In the genomic region with DNA sequence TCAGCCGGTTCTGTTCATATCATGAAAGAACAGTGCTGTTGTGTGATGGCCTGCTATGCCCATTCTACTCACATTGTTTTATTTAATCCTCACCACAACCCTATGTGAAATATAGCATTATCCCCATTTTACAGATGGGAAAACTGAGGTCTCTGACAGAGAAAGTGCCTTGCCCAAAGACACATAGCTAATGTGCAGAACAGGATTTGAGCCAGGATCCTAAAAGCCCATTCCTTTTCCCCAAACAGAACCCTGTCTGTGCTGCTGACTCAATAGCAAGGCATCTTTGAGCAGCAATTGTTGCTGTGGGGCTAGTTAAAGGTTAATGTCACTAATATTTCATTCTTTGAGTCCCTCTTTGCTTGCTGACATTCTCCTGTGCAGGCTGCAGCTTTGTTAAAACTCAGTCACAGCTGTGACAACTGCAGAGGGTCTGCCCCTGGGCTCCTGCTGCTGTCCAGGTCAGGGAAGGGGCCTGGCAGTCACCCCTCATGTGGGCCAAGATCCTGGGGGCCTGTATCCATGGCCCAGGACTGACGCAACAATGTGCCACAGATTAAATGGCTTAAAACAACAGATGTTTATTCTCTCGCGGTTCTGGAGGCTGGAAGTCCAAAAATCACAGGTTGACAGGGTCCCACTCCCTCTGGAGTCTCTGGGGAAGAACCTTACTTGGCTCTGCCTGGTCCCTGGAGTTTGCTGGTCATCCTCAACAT, we compare ENCODE assay signal across 17 cellular contexts.
"Had no signal": no experiment of that assay in that cellular context is flagged by ENCODE, and none has a peak within 500 bp of the region (broad histone marks: within the 10 kb centered on the region; RNA-seq: fewer than 3 reads in every experiment).

No MANE protein-coding gene starts in this region.

- H3K36me3 ChIP-seq: colonic mucosa, esophagus muscularis mucosa, ovary had no signal

- H3K36me3 Mint-ChIP-seq: activated naive CD8-positive, alpha-beta T cell; stimulated activated memory B cell treated with anti-CD40 and anti-IgM and Interleukin-4, amounts not matched to agents 10 μg/mL and 1 μg/mL and 100 μg/mL, for 72 hours had no signal

- H3K4me3 ChIP-seq: body of pancreas, colonic mucosa, esophagus muscularis mucosa, ovary, tibial nerve had no signal

- ATAC-seq: activated CD8-positive, alpha-beta T cell treated with anti-CD3 and anti-CD28 coated beads, Interleukin-2, amount 10 ng/mL, durations not matched to agents 7 days and 5 days; activated T-cell treated with anti-CD3 and anti-CD28 coated beads, Interleukin-2, amount 50 U/mL, for 72 hours; body of pancreas; stimulated activated memory B cell treated with anti-CD40 and anti-IgM and Interleukin-4, amounts not matched to agents 10 μg/mL and 1 μg/mL and 100 μg/mL, for 72 hours had no signal

- H3K27ac ChIP-seq: body of pancreas, colonic mucosa, esophagus muscularis mucosa, ovary had no signal

- H3K9me3 ChIP-seq: body of pancreas, colonic mucosa, esophagus muscularis mucosa, ovary, tibial nerve had no signal

- DNase-seq: activated B cell treated with CpG ODN at 0.5 μM for 24 hours; activated CD4-positive, alpha-beta T cell treated with anti-CD3 and anti-CD28 coated beads, Interleukin-2, amount 10 ng/mL, durations not matched to agents 24 days and 14 days; activated CD8-positive, alpha-beta memory T cell treated with anti-CD3 and anti-CD28 coated beads, Interleukin-2, amount 50 U/mL, for 48 hours; activated CD8-positive, alpha-beta T cell treated with anti-CD3 and anti-CD28 coated beads, Interleukin-2, amount 10 ng/mL, durations not matched to agents 7 days and 5 days; activated gamma-delta T cell; activated T-cell treated with anti-CD3 and anti-CD28 coated beads, Interleukin-2, amount 50 U/mL, for 72 hours; amniotic stem cell; body of pancreas; central memory CD4-positive, alpha-beta T cell; colonic mucosa; foreskin fibroblast; ovary; SW 1271 had no signal

- H3K4me1 Mint-ChIP-seq: activated B cell treated with CpG ODN at 0.5 μM for 24 hours; stimulated activated memory B cell treated with anti-CD40 and anti-IgM and Interleukin-4, amounts not matched to agents 10 μg/mL and 1 μg/mL and 100 μg/mL, for 72 hours had no signal

- H3K27me3 ChIP-seq: body of pancreas, colonic mucosa, esophagus muscularis mucosa, ovary, tibial nerve had no signal

- H3K9me3 Mint-ChIP-seq: activated B cell treated with CpG ODN at 0.5 μM for 24 hours; activated CD4-positive, alpha-beta T cell treated with anti-CD3 and anti-CD28 coated beads, Interleukin-2, amount 10 ng/mL, durations not matched to agents 24 days and 14 days; activated T-cell treated with anti-CD3 and anti-CD28 coated beads, Interleukin-2, amount 50 U/mL, for 72 hours; stimulated activated memory B cell treated with anti-CD40 and anti-IgM and Interleukin-4, amounts not matched to agents 10 μg/mL and 1 μg/mL and 100 μg/mL, for 72 hours had no signal

- H3K27ac Mint-ChIP-seq: activated B cell treated with CpG ODN at 0.5 μM for 24 hours; activated CD4-positive, alpha-beta T cell treated with anti-CD3 and anti-CD28 coated beads, Interleukin-2, amount 10 ng/mL, durations not matched to agents 24 days and 14 days; activated CD8-positive, alpha-beta T cell treated with anti-CD3 and anti-CD28 coated beads, Interleukin-2, amount 10 ng/mL, durations not matched to agents 7 days and 5 days; activated naive CD8-positive, alpha-beta T cell; activated T-cell treated with anti-CD3 and anti-CD28 coated beads, Interleukin-2, amount 50 U/mL, for 72 hours; stimulated activated memory B cell treated with anti-CD40 and anti-IgM and Interleukin-4, amounts not matched to agents 10 μg/mL and 1 μg/mL and 100 μg/mL, for 72 hours had no signal

- H3K4me1 ChIP-seq: colonic mucosa had no signal

- H3K4me3 Mint-ChIP-seq: activated B cell treated with CpG ODN at 0.5 μM for 24 hours; activated CD4-positive, alpha-beta T cell treated with anti-CD3 and anti-CD28 coated beads, Interleukin-2, amount 10 ng/mL, durations not matched to agents 24 days and 14 days; activated CD8-positive, alpha-beta T cell treated with anti-CD3 and anti-CD28 coated beads, Interleukin-2, amount 10 ng/mL, durations not matched to agents 7 days and 5 days; activated naive CD8-positive, alpha-beta T cell; activated T-cell treated with anti-CD3 and anti-CD28 coated beads, Interleukin-2, amount 50 U/mL, for 72 hours; stimulated activated memory B cell treated with anti-CD40 and anti-IgM and Interleukin-4, amounts not matched to agents 10 μg/mL and 1 μg/mL and 100 μg/mL, for 72 hours had no signal
